31 cellular contexts compared by ENCODE assay signal in genomic region chr2:152103271-152103670, GRCh38. TPM values are rescaled to one million over a fixed set of nuclear protein-coding genes. Genes with fewer than 3 reads are reported as not detected.
DNase-seq lines count a peak whose midpoint lies in the region; ATAC-seq, FAIRE-seq and TF ChIP-seq lines count a peak whose summit lies in the region.
"Had no signal": no experiment of that assay in that cellular context is flagged by ENCODE, and none has a peak within 500 bp of the region (broad histone marks: within the 10 kb centered on the region; RNA-seq: fewer than 3 reads in every experiment).

No MANE protein-coding gene starts in this region.

- no peak for ATAC-seq in K562
- ATAC-seq: A549; CD8-positive, alpha-beta T cell had no signal

- in situ Hi-C loops in K562 (cut with MboI) = no loop called here

- H2AFZ ChIP-seq in K562 (ENCODE audit: low read depth, low read length) (no peak overlapping the region), trophoblast cell (ENCODE audit: insufficient read depth, low read length, poor library complexity) (no peak overlapping the region)

- FAIRE-seq in K562 (lab: Jason Lieb, UNC) (no peak), small intestine (lab: Jason Lieb, UNC) (no peak)
- FAIRE-seq: A204.1, A549, D721Med had no signal

- H3K4me2 ChIP-seq in K562 (ENCODE audit: insufficient read depth, low read length) = no peak overlapping the region
- H3K4me2 ChIP-seq in trophoblast cell (ENCODE audit: low read length) = no peak overlapping the region
- H3K4me2 ChIP-seq: A549; BLaER1; BLaER1 treated with 17β-estradiol and CSF1 and Interleukin-3, amounts not matched to agents 10 nM and 100 nM had no signal

- POLR2A ChIA-PET in K562 (lab: Yijun Ruan, JAX) = no interaction called here

- no peak overlapping the region for H3K23ac ChIP-seq in trophoblast cell (ENCODE audit: low read length)

- H4K20me1 ChIP-seq in K562 (replicated peaks; ENCODE audit: control insufficient read depth, insufficient read depth, low read length) = no peaks in the 10 kb centered on the region

- TF ChIP-seq POLR2A in K562 (conservative IDR thresholded peaks at IDR 0.05) = no peak

- no peak overlapping the region for H4K12ac ChIP-seq in trophoblast cell (ENCODE audit: low read depth, low read length)

- intact Hi-C loops in K562 (cut with micrococcal nuclease) = no loop called here
- intact Hi-C loops in posterior cingulate gyrus (cut with DNase I) = no loop called here

- no peak overlapping the region for H2AK5ac ChIP-seq in trophoblast cell (ENCODE audit: low read length)

- H3K14ac ChIP-seq in trophoblast cell (ENCODE audit: low read length) = no peak overlapping the region

- H3K9me1 ChIP-seq in K562 (ENCODE audit: control insufficient read depth, insufficient read depth, low read length) = no peaks in the 10 kb centered on the region

- H3K27me3 ChIP-seq in K562 (ENCODE audit: control insufficient read depth in 2 of 2, insufficient read depth in 2 of 2, low read length in 2 of 2) (peaks cover 16 to 37% of the 10 kb centered on the region in 2 experiments), trophoblast cell (ENCODE audit: insufficient read depth, low read length) (peaks cover 17% of the 10 kb centered on the region), small intestine (ENCODE audit: control insufficient read depth in 2 of 2, insufficient read depth in 2 of 2, low read length in 2 of 2) (peaks cover 4 to 15% of the 10 kb centered on the region in 2 donors)

- H3K79me1 ChIP-seq in trophoblast cell (ENCODE audit: low read length) = no peaks in the 10 kb centered on the region

- CTCF ChIA-PET in K562 (lab: Yijun Ruan, JAX; ENCODE audit: low intra/inter-chr PET ratio) = no interaction called here

- no TSS peak for BruUV-seq in K562 (replicated peaks; lab: Mats Ljungman, UMichigan)

- no peak overlapping the region for H2BK12ac ChIP-seq in trophoblast cell (ENCODE audit: low read length)

- 0% methylated on average over 3 of the region's 3 CpGs for whole genome bisulfite sequencing in K562 (ENCODE audit: insufficient coverage, low coverage, missing lambda C conversion rate)
- WGBS in trophoblast cell (ENCODE audit: extremely low coverage, insufficient coverage, insufficient read length) = no CpG with 5 or more reads among the region's 3 CpGs
- WGBS in small intestine, 3 donors = 96 to 98% (median 97%) methylated on average over 3 of the region's 3 CpGs

- no peak for TF ChIP-seq RAD21 in K562 (CRISPR knock-in tag; conservative IDR thresholded peaks at IDR 0.05 in 1 of 2, IDR thresholded peaks at IDR 0.05 in 1 of 2)

- H3K27ac ChIP-seq in K562 (ENCODE audit: extremely low read depth, low read depth, low read length) (no peak overlapping the region), trophoblast cell (ENCODE audit: low read depth, low read length) (no peak overlapping the region), small intestine (ENCODE audit: low read depth in 1 of 2, low read length in 1 of 2) (no peak overlapping the region)
- H3K27ac ChIP-seq: 22Rv1; A549; BLaER1; BLaER1 treated with 17β-estradiol and CSF1 and Interleukin-3, amounts not matched to agents 10 nM and 100 nM; C4-2B had no signal

- no peak overlapping the region for H3K4ac ChIP-seq in trophoblast cell (ENCODE audit: low read depth, low read length)

- no peak for TF ChIP-seq EP300 in K562 (IDR thresholded peaks at IDR 0.05; ENCODE audit: low read length)

- no peaks in the 10 kb centered on the region for H3K36me3 ChIP-seq in K562 (ENCODE audit: control insufficient read depth, insufficient read depth, low read length)
- no peaks in the 10 kb centered on the region for H3K36me3 ChIP-seq in trophoblast cell (ENCODE audit: control insufficient read depth in 1 of 2, insufficient read depth in 2 of 2, low read length in 2 of 2)
- H3K36me3 ChIP-seq in small intestine (ENCODE audit: control insufficient read depth in 2 of 2, insufficient read depth in 2 of 2, low read length in 2 of 2) = no peaks in the 10 kb centered on the region
- H3K36me3 ChIP-seq: BE2C; BLaER1; BLaER1 treated with 17β-estradiol and CSF1 and Interleukin-3, amounts not matched to agents 10 nM and 100 nM had no signal

- H3K4me3 ChIP-seq in K562 = no peak overlapping the region
- H3K4me3 ChIP-seq in trophoblast cell (ENCODE audit: low read depth, low read length) = no peak overlapping the region
- no peak overlapping the region for H3K4me3 ChIP-seq in small intestine (ENCODE audit: low read depth in 1 of 2, low read length in 2 of 2)
- H3K4me3 ChIP-seq: A549; BLaER1; BLaER1 treated with 17β-estradiol and CSF1 and Interleukin-3, amounts not matched to agents 10 nM and 100 nM had no signal

- no peak overlapping the region for H3K18ac ChIP-seq in trophoblast cell (ENCODE audit: low read length)

- H4K8ac ChIP-seq in trophoblast cell (ENCODE audit: low read depth, low read length) = no peak overlapping the region

- H2BK120ac ChIP-seq in trophoblast cell (ENCODE audit: insufficient read depth, low read length, poor library complexity) = no peak overlapping the region

- H4K91ac ChIP-seq in trophoblast cell (ENCODE audit: low read depth, low read length) = no peak overlapping the region

- H3K79me2 ChIP-seq in K562 (ENCODE audit: control insufficient read depth, insufficient read depth, low read length) (no peaks in the 10 kb centered on the region), trophoblast cell (ENCODE audit: control insufficient read depth, insufficient read depth, low read length, poor library complexity) (no peaks in the 10 kb centered on the region)

- H3K4me1 ChIP-seq in K562 (replicated peaks in 1 of 2; ENCODE audit: control insufficient read depth in 2 of 2, insufficient read depth in 2 of 2, low read length in 2 of 2) (peaks cover 0 to 10% of the 10 kb centered on the region in 2 experiments; a peak in 1 of 5 replicates), trophoblast cell (ENCODE audit: control insufficient read depth in 1 of 2, insufficient read depth in 2 of 2, low read length in 2 of 2) (peaks cover 5 to 8% of the 10 kb centered on the region in 2 experiments), small intestine (ENCODE audit: control insufficient read depth in 2 of 2, insufficient read depth in 1 of 2, low read depth in 1 of 2, low read length in 1 of 2) (peaks cover 0 to 2% of the 10 kb centered on the region in 2 donors)
- H3K4me1 ChIP-seq: A549, BE2C, Caco-2 had no signal

- H3K9me3 ChIP-seq in K562 (replicated peaks; ENCODE audit: control insufficient read depth, insufficient read depth, low read depth, low read length) (no peaks in the 10 kb centered on the region), trophoblast cell (ENCODE audit: insufficient read depth, low read depth, low read length) (peaks cover 3% of the 10 kb centered on the region), small intestine (ENCODE audit: control insufficient read depth, low read depth) (no peaks in the 10 kb centered on the region)
- H3K9me3 ChIP-seq: A549; BE2C; BLaER1; BLaER1 treated with 17β-estradiol and CSF1 and Interleukin-3, amounts not matched to agents 10 nM and 100 nM; Caco-2 had no signal

- no peak overlapping the region for H3K9ac ChIP-seq in K562 (ENCODE audit: insufficient read depth in 1 of 2, low read depth in 2 of 2, low read length in 2 of 2)
- H3K9ac ChIP-seq in trophoblast cell (ENCODE audit: low read length) = no peak overlapping the region
- H3K9ac ChIP-seq: BLaER1; BLaER1 treated with 17β-estradiol and CSF1 and Interleukin-3, amounts not matched to agents 10 nM and 100 nM had no signal

- DNase-seq in K562 (ENCODE audit: extremely low read depth in 1 of 4, low spot score in 3 of 4) (no peak), trophoblast cell (peak; percentile 54 to 61), posterior cingulate gyrus (no peak), small intestine (no peak)
- DNase-seq: 8988T; ACHN; AML-193; BE2C; C1 segment of cervical spinal cord; Caco-2; Calu3; CD4-positive, alpha-beta memory T cell; CD4-positive, alpha-beta T cell; CD4-positive, CD25-positive, alpha-beta regulatory T cell; CD8-positive, alpha-beta memory T cell; CD8-positive, alpha-beta T cell; COR-L47; DMS 273 treated with DMSO at 0.1 percent for 48 hours; DMS153; DMS53; DMS79; DMS79 treated with DMSO at 0.1 percent for 48 hours; DND-41; EL had no signal

- no peak for TF ChIP-seq CTCF in K562 (IDR thresholded peaks at IDR 0.05 in 2 of 3, conservative IDR thresholded peaks at IDR 0.05 in 1 of 3; ENCODE audit: insufficient read depth in 2 of 3, low read depth in 1 of 3, low read length in 3 of 3)

- H2BK5ac ChIP-seq in trophoblast cell (ENCODE audit: low read depth, low read length, poor library complexity) = no peak overlapping the region

TF ChIP-seq in K562, 482 proteins besides CTCF, POLR2A, EP300 and RAD21 (continues in another document):
- peak; percentile 45 to 54; a peak in 3 of 4 replicates for TF ChIP-seq NRF1 (conservative IDR thresholded peaks at IDR 0.05 in 1 of 2, IDR thresholded peaks at IDR 0.05 in 1 of 2)
- TF ChIP-seq GABPA (tag; conservative IDR thresholded peaks at IDR 0.05; ENCODE audit: low read depth) = no peak
- TF ChIP-seq ZNF217 (CRISPR knock-in tag; IDR thresholded peaks at IDR 0.05) = no peak

RNA-seq across cellular contexts. Expression of gene CACNB4, which starts 4.4 kb away (rescaled TPM):
- 0.16 and 0.37 TPM in 2 replicates for total RNA-seq in K562 (2011; cell fraction: chromatin; rRNA removed; ENCODE audit: low replicate concordance)
- total RNA-seq in K562 (2011; cell fraction: nucleolus; rRNA removed) = 0.13 and 0.17 TPM in 2 replicates
- 0.15 and 0.53 TPM in 2 replicates for total RNA-seq in K562 (2011; cell fraction: nucleoplasm; rRNA removed)
- total RNA-seq in K562 (2014; rRNA removed) (0.05 and 0.08 TPM in 2 replicates), K562 (2014; rRNA removed; fragmentation: Illumina TruSeq; extraction: Trizol) (0.06 and 0.07 TPM in 2 replicates), K562 (2015; rRNA removed; fragmentation: Illumina TruSeq; extraction: Trizol) (0.04 and 0.11 TPM in 2 replicates), K562 (2021) (0.04 and 0.16 TPM in 2 replicates)
- polyA plus RNA-seq in K562 (2011; rRNA removed) (0.01 and 0.04 TPM in 2 replicates), K562 (2014; fragmentation: Illumina TruSeq; extraction: Trizol) (0.03 TPM in 1 of 2 replicates, not detected in the other), K562 (2014; fragmentation: Nextera tagmentation; extraction: Ambion mirVana) (under 1 TPM; 0.01 to 0.20 TPM), K562 (2014; rRNA removed) (0.01 and 0.08 TPM in 2 replicates), small intestine (under 1 TPM in 2 of 3 donors, not detected in 1; 0.27 TPM)
- 0.07 TPM in 1 of 2 replicates, not detected in the other for polyA plus RNA-seq in K562 (2011; cell fraction: cytosol; rRNA removed)
- polyA plus RNA-seq in K562 (2011; cell fraction: nucleus; rRNA removed) = 0.25 and 0.47 TPM in 2 replicates
- polyA plus RNA-seq in K562 (2012) = 0.01 and 0.12 TPM in 2 replicates
- 0.07 and 0.21 TPM in 2 replicates for polyA minus RNA-seq in K562 (2011; rRNA and poly(A)+ RNA removed)
- polyA minus RNA-seq in K562 (2011; cell fraction: cytosol; rRNA and poly(A)+ RNA removed) = not detected in 2 replicates
- polyA minus RNA-seq in K562 (2011; cell fraction: nucleus; rRNA and poly(A)+ RNA removed) = 0.27 and 0.44 TPM in 2 replicates
- polyA plus RNA-seq in trophoblast cell (2013) = 0.24 and 0.34 TPM in 2 replicates
- polyA plus RNA-seq: CD4-positive, alpha-beta memory T cell; CD4-positive, CD25-positive, alpha-beta regulatory T cell; CD8-positive, alpha-beta memory T cell had no signal

Comparison
In these comparisons a context has a peak if more than half of its experiments do, and no peak if none do; other contexts are left out.
1. DNase-seq: peak in trophoblast cell (2 of 2); none in K562 (0 of 4), posterior cingulate gyrus (0 of 10) and small intestine (single experiment).